In the genomic region with DNA sequence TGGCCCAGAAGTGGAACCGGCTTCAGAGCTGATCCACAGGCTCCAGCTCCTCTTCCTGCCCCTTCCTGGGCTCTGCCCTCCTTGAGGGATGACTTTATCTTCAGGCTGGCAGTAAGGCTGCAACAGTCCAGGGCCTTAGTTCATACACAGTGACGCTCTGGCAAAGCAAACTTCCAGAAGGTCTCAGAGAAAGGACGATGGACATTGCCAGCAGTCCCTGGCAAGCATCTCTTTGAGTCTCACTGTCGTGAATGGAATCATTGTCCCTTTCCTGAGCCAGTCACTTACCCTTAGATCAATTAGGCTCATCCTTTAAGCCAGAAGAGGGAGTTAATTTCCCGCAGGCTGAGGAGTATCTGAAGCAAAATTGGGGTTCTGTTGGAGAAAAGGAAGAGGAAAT, we compare ENCODE assay signal across 20 cellular contexts. TPM values are rescaled to one million over a fixed set of nuclear protein-coding genes. Genes with fewer than 3 reads are reported as not detected.
"Had no signal": no experiment of that assay in that cellular context is flagged by ENCODE, and none has a peak within 500 bp of the region (broad histone marks: within the 10 kb centered on the region; RNA-seq: fewer than 3 reads in every experiment).

No MANE protein-coding gene starts in this region.

- DNase-seq: activated CD4-positive, alpha-beta T cell treated with anti-CD3 and anti-CD28 coated beads for 1 hour; activated CD4-positive, alpha-beta T cell treated with anti-CD3 and anti-CD28 coated beads, Interleukin-2, amount 50 U/mL, for 48 hours; activated T-cell treated with anti-CD3 and anti-CD28 coated beads for 4 hours; central memory CD4-positive, alpha-beta T cell; effector CD4-positive, alpha-beta T cell; islet precursor cell; lower lobe of right lung; retina; spleen; stimulated activated CD4-positive, alpha-beta T cell treated with anti-CD3 and anti-CD28 coated beads, Interleukin-4, amount 100 ng/mL, for 4 hours; stimulated activated naive B cell treated with anti-CD40 and anti-IgM and Interleukin-4, amounts not matched to agents 10 μg/mL and 1 μg/mL and 100 μg/mL, for 72 hours; SW 1271; T-helper 2 cell; tibial artery; WERI-Rb-1 had no signal

- FAIRE-seq: urothelium cell line had no signal

- H3K27me3 ChIP-seq: spleen had no signal

- H3K36me3 ChIP-seq: gastroesophageal sphincter, lower lobe of right lung, neutrophil, spleen, tibial artery, WERI-Rb-1 had no signal

- ATAC-seq: gastroesophageal sphincter; lower lobe of right lung; natural killer cell treated with Interleukin-12 subunit alpha and Interleukin-12 subunit beta and Interleukin-15 and Interleukin-18, amount 100 ng/mL, for 72 hours; stimulated activated naive B cell treated with anti-CD40 and anti-IgM and Interleukin-4, amounts not matched to agents 10 μg/mL and 1 μg/mL and 100 μg/mL, for 72 hours had no signal

- H3K4me3 ChIP-seq: coronary artery, gastroesophageal sphincter, lower lobe of right lung, spleen, tibial artery had no signal

RNA-seq across cellular contexts. Expression of a gene that starts 8.6 kb away (rescaled TPM):
- total RNA-seq: natural killer cell treated with Interleukin-12 subunit alpha and Interleukin-12 subunit beta and Interleukin-15 and Interleukin-18, amount 100 ng/mL, for 72 hours had no signal
